20 cellular contexts compared by ENCODE assay signal in genomic region chr5:73433982-73434342, GRCh38. TPM values are rescaled to one million over a fixed set of nuclear protein-coding genes. Genes with fewer than 3 reads are reported as not detected.
DNase-seq lines count a peak whose midpoint lies in the region; ATAC-seq and TF ChIP-seq lines count a peak whose summit lies in the region.
"Had no signal": no experiment of that assay in that cellular context is flagged by ENCODE, and none has a peak within 500 bp of the region (broad histone marks: within the 10 kb centered on the region; RNA-seq: fewer than 3 reads in every experiment).

No MANE protein-coding gene starts in this region.

- peaks cover 35% of the 10 kb centered on the region for H3K4me1 ChIP-seq in HEK293 (ENCODE audit: control insufficient read depth, insufficient read depth, low read length)
- H3K4me1 ChIP-seq in CD4-positive, alpha-beta memory T cell (ENCODE audit: insufficient read depth, low read length) = peaks cover 23% of the 10 kb centered on the region

- H3K27ac Mint-ChIP-seq in CD4-positive, alpha-beta memory T cell = no peak overlapping the region
- H3K27ac Mint-ChIP-seq: H9; memory B cell; naive thymus-derived CD4-positive, alpha-beta T cell; T-helper 1 cell treated with Interleukin-12 subunit alpha and Interleukin-12 subunit beta and Interleukin-4 antibody, amounts not matched to agents 30 μg/mL and 1 μg/mL, for 36 hours had no signal

- peaks cover 44 to 56% of the 10 kb centered on the region in 2 donors for H3K27me3 Mint-ChIP-seq in CD4-positive, alpha-beta memory T cell

- intact Hi-C loops in CD4-positive, alpha-beta memory T cell (cut with micrococcal nuclease) = loop anchor here (2.0 kb wide), 1 partner anchor 13 kb away; no protein-coding TSS in a partner anchor

- no peak for TF ChIP-seq CTCF in AG10803 (conservative IDR thresholded peaks at IDR 0.05; ENCODE audit: low read length)
- TF ChIP-seq CTCF in HEK293 (tag by site-specific recombination; IDR thresholded peaks at IDR 0.05) = no peak

- H3K27ac ChIP-seq in HEK293 (ENCODE audit: extremely low read depth, low read depth, low read length) = peak overlapping the region; percentile 17; the same call in 1 of the 2 replicates
- no peak overlapping the region for H3K27ac ChIP-seq in CD4-positive, alpha-beta memory T cell (ENCODE audit: low read depth, low read length)
- H3K27ac ChIP-seq: ovary, right lobe of liver, VCaP had no signal

- H3K36me3 ChIP-seq in HEK293 (ENCODE audit: control insufficient read depth in 2 of 2, insufficient read depth in 1 of 2, low read length in 2 of 2) = no peaks in the 10 kb centered on the region
- no peaks in the 10 kb centered on the region for H3K36me3 ChIP-seq in CD4-positive, alpha-beta memory T cell (ENCODE audit: insufficient read depth, low read length)
- H3K36me3 ChIP-seq: ovary, right lobe of liver had no signal

- no peak overlapping the region for H3K4me3 Mint-ChIP-seq in CD4-positive, alpha-beta memory T cell
- H3K4me3 Mint-ChIP-seq: H9; memory B cell; naive thymus-derived CD4-positive, alpha-beta T cell; T-helper 1 cell treated with Interleukin-12 subunit alpha and Interleukin-12 subunit beta and Interleukin-4 antibody, amounts not matched to agents 30 μg/mL and 1 μg/mL, for 36 hours had no signal

- no peaks in the 10 kb centered on the region for H3K9me3 ChIP-seq in HEK293 (ENCODE audit: control insufficient read depth, insufficient read depth, low read depth, low read length)
- H3K9me3 ChIP-seq in CD4-positive, alpha-beta memory T cell (ENCODE audit: control insufficient read depth in 1 of 2, low read length in 2 of 2) = no peaks in the 10 kb centered on the region
- H3K9me3 ChIP-seq: right lobe of liver had no signal

- peaks cover 0 to 8% (median 0%) of the 10 kb centered on the region in 8 donors for H3K9me3 Mint-ChIP-seq in CD4-positive, alpha-beta memory T cell

- H3K4me1 Mint-ChIP-seq in CD4-positive, alpha-beta memory T cell = peaks cover 2 to 15% (median 9%) of the 10 kb centered on the region in 4 donors

- POLR2A ChIA-PET in HEK293 (lab: Yijun Ruan, JAX) = interaction anchor here (1.0 kb wide), 1 partner anchor 15 kb away, joined by 7 read pairs; the partner anchor contains the start of gene FOXD1
- POLR2A ChIA-PET in CD4-positive, alpha-beta memory T cell (lab: Charles Lee; ENCODE audit: partially characterized antibody) = no interaction called here

- H3K4me3 ChIP-seq in AG10803 (ENCODE audit: low read length) (no peak overlapping the region), HEK293 (ENCODE audit: low read depth, low read length) (no peak overlapping the region)
- no peak overlapping the region for H3K4me3 ChIP-seq in CD4-positive, alpha-beta memory T cell (ENCODE audit: low read length in 2 of 2)
- H3K4me3 ChIP-seq: ovary, right lobe of liver had no signal

- H3K27me3 ChIP-seq in CD4-positive, alpha-beta memory T cell (ENCODE audit: insufficient read depth, low read length) = peaks cover 59% of the 10 kb centered on the region

- CTCF ChIA-PET in HEK293 (lab: Yijun Ruan, JAX) = interaction anchor here (0.7 to 1.8 kb wide), 3 partner anchors 12 to 516 kb away, joined by 3 to 7 read pairs (median 3); no protein-coding TSS in a partner anchor
- CTCF ChIA-PET in CD4-positive, alpha-beta memory T cell (lab: Charles Lee; ENCODE audit: partially characterized antibody) = interaction anchor here (0.7 to 1.1 kb wide), 2 partner anchors 18 to 218 kb away, joined by 3 read pairs; no protein-coding TSS in a partner anchor

- peak; percentile 90 for DNase-seq in AG10803 (ENCODE audit: low read depth)
- DNase-seq in OCI-M1 (lab: John Stamatoyannopoulos, UW) = peak; percentile 6
- peak; percentile 34 for DNase-seq in iris pigment epithelial cell (ENCODE audit: low read depth)
- no peak for DNase-seq in mesenteric fat pad (ENCODE audit: low spot score)
- no peak for DNase-seq in CD4-positive, alpha-beta memory T cell
- no peak for DNase-seq in activated CD4-positive, alpha-beta T cell treated with anti-CD3 and anti-CD28 coated beads, Interleukin-2, amount 50 U/mL, for 4 hours
- DNase-seq: activated gamma-delta T cell treated with Interleukin-2 at 50 U/mL for 16 hours; amniotic stem cell; H9; naive thymus-derived CD4-positive, alpha-beta T cell; NCI-H1048; NCI-H2081; NCI-H69; ovary; right lobe of liver had no signal

- no peak for ATAC-seq in GM19452 (IDR thresholded peaks at IDR 0.05; ENCODE audit: unreplicated experiment)
- ATAC-seq: naive thymus-derived CD4-positive, alpha-beta T cell; right lobe of liver had no signal

- H3K36me3 Mint-ChIP-seq in CD4-positive, alpha-beta memory T cell = no peaks in the 10 kb centered on the region

TF ChIP-seq in HEK293, 187 proteins besides CTCF, POLR2A, EP300 and RAD21 (continues in another document):
- TF ChIP-seq ZSCAN23 (tag by site-specific recombination; IDR thresholded peaks at IDR 0.05) (no peak), ZNF558 (tag by site-specific recombination; IDR thresholded peaks at IDR 0.05) (no peak), ZNF214 (tag by site-specific recombination; IDR thresholded peaks at IDR 0.05; ENCODE audit: borderline replicate concordance) (no peak), ZNF10 (tag by site-specific recombination; IDR thresholded peaks at IDR 0.05) (no peak), KLF1 (tag by site-specific recombination; IDR thresholded peaks at IDR 0.05) (no peak), PRDM2 (tag by site-specific recombination; IDR thresholded peaks at IDR 0.05; ENCODE audit: borderline replicate concordance) (no peak), ZNF530 (tag by site-specific recombination; IDR thresholded peaks at IDR 0.05; ENCODE audit: low read depth) (no peak), ZNF155 (tag by site-specific recombination; IDR thresholded peaks at IDR 0.05) (no peak), TCF7L2 (IDR thresholded peaks at IDR 0.05; ENCODE audit: borderline replicate concordance, low read depth, low read length) (no peak), ZNF37A (tag by site-specific recombination; IDR thresholded peaks at IDR 0.05) (no peak), ZNF792 (tag by site-specific recombination; IDR thresholded peaks at IDR 0.05) (no peak), ZNF610 (tag by site-specific recombination; IDR thresholded peaks at IDR 0.05; ENCODE audit: borderline replicate concordance) (no peak), ZBTB44 (tag by site-specific recombination; IDR thresholded peaks at IDR 0.05) (peak; percentile 62; the same call in 1 of the 2 replicates), ZNF350 (tag by site-specific recombination; IDR thresholded peaks at IDR 0.05) (no peak), ZNF292 (tag by site-specific recombination; IDR thresholded peaks at IDR 0.05; ENCODE audit: borderline replicate concordance, low read depth) (no peak)

RNA-seq across cellular contexts. Expression of gene FOXD1, which starts 14.6 kb away (rescaled TPM):
- total RNA-seq in mesenteric fat pad = 0.32 TPM
- total RNA-seq in CD4-positive, alpha-beta memory T cell = not detected
- under 1 TPM in 1 of 2 donors, not detected in 1; 0.08 TPM for polyA plus RNA-seq in CD4-positive, alpha-beta memory T cell
- total RNA-seq: right lobe of liver had no signal
- polyA plus RNA-seq: naive thymus-derived CD4-positive, alpha-beta T cell had no signal

Comparison
In these comparisons a context has a peak if more than half of its experiments do, and no peak if none do; other contexts are left out.
1. DNase-seq: peak in AG10803 (single experiment), OCI-M1 (single experiment) and iris pigment epithelial cell (single experiment); none in mesenteric fat pad (single experiment), CD4-positive, alpha-beta memory T cell (0 of 5) and activated CD4-positive, alpha-beta T cell treated with anti-CD3 and anti-CD28 coated beads, Interleukin-2, amount 50 U/mL, for 4 hours (0 of 2).